In the genomic region with DNA sequence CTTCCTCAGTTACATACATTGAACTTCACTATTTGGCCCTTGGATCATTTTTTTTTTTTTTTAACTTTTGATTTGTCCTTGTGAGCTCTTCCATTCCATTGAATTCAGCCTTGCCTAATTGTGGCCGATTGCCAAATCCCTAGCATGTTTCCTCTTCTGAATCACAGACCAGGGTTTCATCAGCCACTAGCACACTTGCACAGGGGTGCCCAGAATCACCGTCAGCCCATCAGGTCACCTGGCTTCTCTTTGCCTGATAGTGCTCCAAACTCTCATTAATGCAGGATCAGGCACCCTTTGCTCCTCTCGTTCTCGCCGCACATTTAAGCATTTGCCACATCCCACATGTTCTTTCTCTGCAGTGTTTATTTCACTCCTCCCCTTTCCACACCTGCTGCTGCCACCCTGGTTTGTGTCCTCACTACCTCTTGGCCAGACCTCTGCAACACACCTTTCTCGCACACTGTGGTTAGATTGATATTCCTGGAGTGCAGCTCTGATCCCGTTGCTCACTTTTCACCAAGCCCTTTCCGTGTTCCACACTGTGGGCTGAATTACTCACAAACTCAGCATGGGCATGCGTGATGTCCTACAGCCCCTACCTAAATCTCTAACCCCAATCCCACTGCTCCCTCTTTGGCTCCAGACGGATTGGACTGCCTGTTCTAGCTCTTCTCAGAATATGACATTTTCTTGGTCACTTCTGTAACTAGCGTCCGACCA, we compare ENCODE assay signal across 8 cellular contexts. TPM values are rescaled to one million over a fixed set of nuclear protein-coding genes. Genes with fewer than 3 reads are reported as not detected.
A peak's percentile ranks its signal among the peaks of the same experiment; 100 is the strongest.
DNase-seq lines count a peak whose midpoint lies in the region; ATAC-seq and TF ChIP-seq lines count a peak whose summit lies in the region.

No MANE protein-coding gene starts in this region.

- no peaks in the 10 kb centered on the region for H3K27me3 ChIP-seq in thyroid gland

- H3K9me3 ChIP-seq in thyroid gland: no peaks in the 10 kb centered on the region

- peaks cover 0 to 9% of the 10 kb centered on the region in 2 donors for H3K36me3 ChIP-seq in thyroid gland

- in situ Hi-C loops in astrocyte of the cerebellum (cut with HindIII; ENCODE audit: low sequenced_read_pairs): loop anchor here (25.0 kb wide), 1 partner anchor 738 kb away; no protein-coding TSS in a partner anchor

- TF ChIP-seq POLR2A in thyroid gland (IDR thresholded peaks at IDR 0.05): no peak

- ATAC-seq in HG03108 (IDR thresholded peaks at IDR 0.05; ENCODE audit: unreplicated experiment): no peak

- H3K4me1 ChIP-seq in thyroid gland: peaks cover 17 to 31% of the 10 kb centered on the region in 2 donors

- no peak overlapping the region for H3K4me3 ChIP-seq in astrocyte of the cerebellum (ENCODE audit: low read depth, low read length)
- H3K4me3 ChIP-seq in thyroid gland (replicated peaks in 1 of 3): no peak overlapping the region

- intact Hi-C loops in thyroid gland (cut with DNase I): no loop called here

- H3K27ac ChIP-seq in thyroid gland: no peak overlapping the region

- TF ChIP-seq CTCF in astrocyte of the cerebellum (IDR thresholded peaks at IDR 0.05; ENCODE audit: low read depth, low read length, missing control alignments) (no peak), thyroid gland (IDR thresholded peaks at IDR 0.05) (no peak)

- WGBS in thyroid gland, 2 donors: 78 to 79% methylated on average over 12 of the region's 12 CpGs

- peak; percentile 31 for DNase-seq in NCI-H2107 treated with DMSO at 0.1 percent for 48 hours (lab: John Stamatoyannopoulos, UW; ENCODE audit: unreplicated experiment)
- DNase-seq in NCI-H2107 (lab: John Stamatoyannopoulos, UW): no peak
- DNase-seq in astrocyte of the cerebellum (ENCODE audit: low read depth): peak; percentile 49
- DNase-seq in kidney tubule cell (ENCODE audit: low spot score): peak; percentile 91
- DNase-seq in thyroid gland: peak; percentile 62 to 63
- no peak for DNase-seq in mesenteric fat pad (ENCODE audit: low spot score)
- DNase-seq in NCI-H82 treated with DMSO at 0.1 percent for 48 hours (lab: John Stamatoyannopoulos, UW; ENCODE audit: unreplicated experiment): no peak

RNA-seq across cellular contexts. Expression of a gene that starts 9.8 kb away (rescaled TPM):
- 100 to 1,000 TPM in 1 of 4 donors, 10 to 100 TPM in 3; 86.1 to 107 (median 94.8) TPM for total RNA-seq in thyroid gland
- 174 TPM for total RNA-seq in mesenteric fat pad

Comparison
In these comparisons a context has a peak if more than half of its experiments do, and no peak if none do; other contexts are left out.
1. DNase-seq: peak in NCI-H2107 treated with DMSO at 0.1 percent for 48 hours (single experiment), astrocyte of the cerebellum (single experiment), kidney tubule cell (single experiment) and thyroid gland (2 of 2); none in NCI-H2107 (single experiment), mesenteric fat pad (single experiment) and NCI-H82 treated with DMSO at 0.1 percent for 48 hours (single experiment).